Comparison of ENCODE assay signal across 30 cellular contexts in genomic region chr6:3723251-3723650, GRCh38. TPM values are rescaled to one million over a fixed set of nuclear protein-coding genes. Genes with fewer than 3 reads are reported as not detected.
DNase-seq lines count a peak whose midpoint lies in the region; ATAC-seq and TF ChIP-seq lines count a peak whose summit lies in the region.
"Had no signal": no experiment of that assay in that cellular context is flagged by ENCODE, and none has a peak within 500 bp of the region (broad histone marks: within the 10 kb centered on the region; RNA-seq: fewer than 3 reads in every experiment).

No MANE protein-coding gene starts in this region.

- TF ChIP-seq CTCF in Caco-2 (IDR thresholded peaks at IDR 0.05; ENCODE audit: insufficient read depth in 1 of 2, low read depth in 1 of 2, low read length in 1 of 2, severe bottlenecking in 1 of 2, unreplicated experiment in 1 of 2) (no peak), ascending aorta (IDR thresholded peaks at IDR 0.05) (no peak), lower lobe of right lung (IDR thresholded peaks at IDR 0.05) (no peak), spleen (IDR thresholded peaks at IDR 0.05 in 8 of 11, conservative IDR thresholded peaks at IDR 0.05 in 3 of 11) (no peak), GM20000 (IDR thresholded peaks at IDR 0.05; ENCODE audit: extremely low read depth, missing control alignments) (no peak)

- no peak overlapping the region for H3K4me3 Mint-ChIP-seq in Caco-2 (ENCODE audit: unreplicated experiment)
- H3K4me3 Mint-ChIP-seq: activated CD8-positive, alpha-beta memory T cell treated with anti-CD3 and anti-CD28 coated beads, Interleukin-2, amount 10 ng/mL, durations not matched to agents 7 days and 5 days; activated naive CD8-positive, alpha-beta T cell treated with anti-CD3 and anti-CD28 coated beads, Interleukin-2, amount 10 ng/mL, durations not matched to agents 7 days and 5 days; activated T-cell treated with anti-CD3 and anti-CD28 coated beads, Interleukin-2, amount 50 U/mL, for 4 hours; CD4-positive, CD25-positive, alpha-beta regulatory T cell; stimulated activated naive CD8-positive, alpha-beta T cell treated with anti-CD3 and anti-CD28 coated beads, Interleukin-15, amount 100 ng/mL, for 72 hours had no signal

- no peaks in the 10 kb centered on the region for H3K9me3 Mint-ChIP-seq in Caco-2 (ENCODE audit: unreplicated experiment)
- H3K9me3 Mint-ChIP-seq: activated naive CD8-positive, alpha-beta T cell treated with anti-CD3 and anti-CD28 coated beads, Interleukin-2, amount 10 ng/mL, durations not matched to agents 7 days and 5 days; activated T-cell treated with anti-CD3 and anti-CD28 coated beads, Interleukin-2, amount 50 U/mL, for 4 hours; stimulated activated naive CD8-positive, alpha-beta T cell treated with anti-CD3 and anti-CD28 coated beads, Interleukin-15, amount 100 ng/mL, for 72 hours had no signal

- H3K36me3 Mint-ChIP-seq in Caco-2 (ENCODE audit: insufficient read depth, unreplicated experiment), result peaks cover 48% of the 10 kb centered on the region
- H3K36me3 Mint-ChIP-seq: activated CD8-positive, alpha-beta memory T cell treated with anti-CD3 and anti-CD28 coated beads, Interleukin-2, amount 10 ng/mL, durations not matched to agents 7 days and 5 days; activated naive CD8-positive, alpha-beta T cell treated with anti-CD3 and anti-CD28 coated beads, Interleukin-2, amount 10 ng/mL, durations not matched to agents 7 days and 5 days; CD4-positive, CD25-positive, alpha-beta regulatory T cell had no signal

- TF ChIP-seq POLR2A in spleen (IDR thresholded peaks at IDR 0.05), result no peak

- peak in 1 of 2 donors; percentile 7 for ATAC-seq in lower lobe of right lung
- ATAC-seq: activated CD4-positive, CD25-positive, alpha-beta regulatory T cell treated with anti-CD3 and anti-CD28 coated beads, Interleukin-2, amount 50 U/mL, for 24 hours; activated CD8-positive, alpha-beta memory T cell treated with anti-CD3 and anti-CD28 coated beads, Interleukin-2, amount 10 ng/mL, durations not matched to agents 7 days and 5 days; activated T-cell treated with anti-CD3 and anti-CD28 coated beads, Interleukin-2, amount 50 U/mL, for 4 hours; stimulated activated naive CD8-positive, alpha-beta T cell treated with anti-CD3 and anti-CD28 coated beads, Interleukin-15, amount 100 ng/mL, for 72 hours had no signal

- H3K36me3 ChIP-seq in Caco-2 (ENCODE audit: control insufficient read depth, insufficient read depth, low read length) (peaks cover 3% of the 10 kb centered on the region; the same call in 1 of the 2 replicates), ascending aorta (peaks cover 68 to 87% of the 10 kb centered on the region in 2 donors), lower lobe of right lung (peaks cover 70% of the 10 kb centered on the region), spleen (peaks cover 0 to 76% (median 37%) of the 10 kb centered on the region in 6 donors)

- H3K27me3 Mint-ChIP-seq in Caco-2 (ENCODE audit: insufficient read depth, unreplicated experiment), result no peaks in the 10 kb centered on the region
- H3K27me3 Mint-ChIP-seq: activated naive CD8-positive, alpha-beta T cell treated with anti-CD3 and anti-CD28 coated beads, Interleukin-2, amount 10 ng/mL, durations not matched to agents 7 days and 5 days; CD4-positive, CD25-positive, alpha-beta regulatory T cell; stimulated activated naive CD8-positive, alpha-beta T cell treated with anti-CD3 and anti-CD28 coated beads, Interleukin-15, amount 100 ng/mL, for 72 hours had no signal

- intact Hi-C loops in Caco-2 (cut with micrococcal nuclease; ENCODE audit: unreplicated experiment), result no loop called here
- intact Hi-C loops in ascending aorta (cut with DNase I), result no loop called here
- intact Hi-C loops in lower lobe of right lung (cut with DNase I), result no loop called here
- intact Hi-C loops in spleen (cut with DNase I; ENCODE audit: low total_unique reads), result no loop called here

- peak overlapping the region; percentile 63 to 72 for H3K27ac ChIP-seq in ascending aorta
- peak overlapping the region; percentile 63 for H3K27ac ChIP-seq in lower lobe of right lung
- no peak overlapping the region for H3K27ac ChIP-seq in spleen
- H3K27ac ChIP-seq: HL-60, KMS-11, PC-9 had no signal

- no peaks in the 10 kb centered on the region for H3K9me3 ChIP-seq in Caco-2
- H3K9me3 ChIP-seq in ascending aorta, result no peaks in the 10 kb centered on the region
- no peaks in the 10 kb centered on the region for H3K9me3 ChIP-seq in lower lobe of right lung
- no peaks in the 10 kb centered on the region for H3K9me3 ChIP-seq in spleen
- H3K9me3 ChIP-seq: esophagus squamous epithelium, MG63, tibial nerve had no signal

- DNase-seq in Caco-2 (peak in 1 of 2 experiments; percentile 22), ascending aorta (ENCODE audit: low spot score in 2 of 2) (no peak), lower lobe of right lung (no peak), spleen (peak; percentile 69), NCI-H2029 treated with DMSO at 0.1 percent for 48 hours (lab: John Stamatoyannopoulos, UW) (no peak), ureter (ENCODE audit: low spot score) (no peak), GM20000 (ENCODE audit: low spot score) (no peak), dedifferentiated amniotic fluid mesenchymal stem cell (ENCODE audit: extremely low spot score) (no peak)
- DNase-seq: activated CD4-positive, alpha-beta T cell treated with anti-CD3 and anti-CD28 coated beads, Interleukin-2, amount 50 U/mL, for 4 hours; activated CD8-positive, alpha-beta memory T cell treated with anti-CD3 and anti-CD28 coated beads, Interleukin-2, amount 10 ng/mL, durations not matched to agents 7 days and 5 days; activated gamma-delta T cell; activated naive CD8-positive, alpha-beta T cell treated with anti-CD3 and anti-CD28 coated beads, Interleukin-2, amount 10 ng/mL, durations not matched to agents 7 days and 5 days; activated T-cell treated with anti-CD3 and anti-CD28 coated beads, Interleukin-2, amount 50 U/mL, for 4 hours; CD4-positive, CD25-positive, alpha-beta regulatory T cell; central memory CD4-positive, alpha-beta T cell; esophagus squamous epithelium; hippocampal formation; MG63; NCI-H1105 treated with DMSO at 0.1 percent for 48 hours; NCI-H2029; NCI-H524 treated with DMSO at 0.1 percent for 48 hours; PC-9; right cardiac atrium; SHP77; stimulated activated CD4-positive, alpha-beta T cell treated with anti-CD3 and anti-CD28 coated beads, Interleukin-2, amount 100 ng/mL, for 48 hours; stimulated activated naive CD8-positive, alpha-beta T cell treated with anti-CD3 and anti-CD28 coated beads, Interleukin-15, amount 100 ng/mL, for 72 hours had no signal

- H3K4me3 ChIP-seq in Caco-2 (ENCODE audit: low read depth, low read length) (no peak overlapping the region), ascending aorta (no peak overlapping the region), lower lobe of right lung (no peak overlapping the region), spleen (no peak overlapping the region)
- H3K4me3 ChIP-seq: esophagus squamous epithelium, MG63, PC-9, tibial nerve had no signal

- POLR2A ChIA-PET in Caco-2 (lab: Charles Lee), result no interaction called here

- CTCF ChIA-PET in Caco-2 (lab: Charles Lee), result no interaction called here

- no peaks in the 10 kb centered on the region for H3K4me1 Mint-ChIP-seq in Caco-2 (ENCODE audit: low read depth, unreplicated experiment)
- H3K4me1 Mint-ChIP-seq: activated CD8-positive, alpha-beta memory T cell treated with anti-CD3 and anti-CD28 coated beads, Interleukin-2, amount 10 ng/mL, durations not matched to agents 7 days and 5 days had no signal

- H3K27ac Mint-ChIP-seq in Caco-2 (ENCODE audit: unreplicated experiment), result peak overlapping the region; percentile 23
- H3K27ac Mint-ChIP-seq: activated CD8-positive, alpha-beta memory T cell treated with anti-CD3 and anti-CD28 coated beads, Interleukin-2, amount 10 ng/mL, durations not matched to agents 7 days and 5 days; activated naive CD8-positive, alpha-beta T cell treated with anti-CD3 and anti-CD28 coated beads, Interleukin-2, amount 10 ng/mL, durations not matched to agents 7 days and 5 days; stimulated activated naive CD8-positive, alpha-beta T cell treated with anti-CD3 and anti-CD28 coated beads, Interleukin-15, amount 100 ng/mL, for 72 hours had no signal

- no TSS peak for BruUV-seq in Caco-2 (replicated peaks; lab: Mats Ljungman, UMichigan)

- H3K27me3 ChIP-seq in Caco-2 (replicated peaks; ENCODE audit: control insufficient read depth, insufficient read depth, low read length) (no peaks in the 10 kb centered on the region), ascending aorta (no peaks in the 10 kb centered on the region), lower lobe of right lung (ENCODE audit: low read depth) (no peaks in the 10 kb centered on the region), spleen (replicated peaks in 1 of 7) (no peaks in the 10 kb centered on the region)
- H3K27me3 ChIP-seq: esophagus squamous epithelium, MG63, tibial nerve had no signal

- H3K4me1 ChIP-seq in Caco-2, result no peaks in the 10 kb centered on the region
- H3K4me1 ChIP-seq in ascending aorta, result peaks cover 20 to 56% of the 10 kb centered on the region in 2 donors
- peaks cover 16% of the 10 kb centered on the region for H3K4me1 ChIP-seq in lower lobe of right lung
- H3K4me1 ChIP-seq in spleen, result peaks cover 0 to 8% (median 0%) of the 10 kb centered on the region in 6 donors

- 90 to 94% (median 94%) methylated on average over 3 to 8 of the region's 8 CpGs for WGBS in spleen, 5 donors

RNA-seq across cellular contexts. Expression of gene PXDC1, which starts 28.3 kb away (rescaled TPM):
- 36.9 and 42.9 TPM in 2 replicates for total RNA-seq in Caco-2 (2022)
- total RNA-seq in ascending aorta, result 310 TPM
- 50.9 TPM for total RNA-seq in lower lobe of right lung
- 10 to 100 TPM; 21.1 to 51.5 (median 32.3) TPM for total RNA-seq in spleen
- polyA plus RNA-seq in spleen, result 10 to 100 TPM; 17.7 to 40.1 (median 18.2) TPM
- 22.9 TPM for total RNA-seq in ureter
- polyA plus RNA-seq: CD4-positive, CD25-positive, alpha-beta regulatory T cell had no signal

Comparison
In these comparisons a context has a peak if more than half of its experiments do, and no peak if none do; other contexts are left out.
1. H3K27ac ChIP-seq: peak in ascending aorta (2 of 2) and lower lobe of right lung (single experiment); none in spleen (0 of 8).